ENCODE assay signal across 1 cellular context in the genomic region with DNA sequence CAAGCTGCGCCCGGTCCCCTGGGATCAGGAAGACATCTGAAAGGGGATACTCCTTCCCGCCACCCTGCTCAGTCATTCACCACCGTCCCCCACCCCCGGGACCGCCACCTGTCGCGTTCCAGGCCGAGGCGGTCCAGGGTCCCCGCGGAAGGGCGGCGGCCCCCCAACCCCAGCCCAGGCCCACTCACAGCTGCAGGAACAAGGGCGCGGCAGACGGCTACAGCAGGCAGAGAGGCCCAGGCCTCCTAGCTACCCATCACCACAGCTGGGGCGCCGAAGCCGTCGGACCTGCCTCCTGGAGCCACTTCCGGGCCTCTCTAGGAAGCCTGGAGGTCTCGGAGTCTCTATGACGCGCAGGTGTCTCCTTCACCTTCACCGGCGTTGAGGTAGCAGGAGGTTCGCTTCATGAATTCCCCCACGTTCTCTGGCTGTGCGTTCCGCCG.
TF ChIP-seq lines count a peak whose summit lies in the region.

A gene with protein sequence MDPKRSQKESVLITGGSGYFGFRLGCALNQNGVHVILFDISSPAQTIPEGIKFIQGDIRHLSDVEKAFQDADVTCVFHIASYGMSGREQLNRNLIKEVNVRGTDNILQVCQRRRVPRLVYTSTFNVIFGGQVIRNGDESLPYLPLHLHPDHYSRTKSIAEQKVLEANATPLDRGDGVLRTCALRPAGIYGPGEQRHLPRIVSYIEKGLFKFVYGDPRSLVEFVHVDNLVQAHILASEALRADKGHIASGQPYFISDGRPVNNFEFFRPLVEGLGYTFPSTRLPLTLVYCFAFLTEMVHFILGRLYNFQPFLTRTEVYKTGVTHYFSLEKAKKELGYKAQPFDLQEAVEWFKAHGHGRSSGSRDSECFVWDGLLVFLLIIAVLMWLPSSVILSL (minus strand): TSS at position 272 of the 443 bp plus-strand sequence. CDS start 10,612 bp downstream, outside the sequence.

TF ChIP-seq in K562, 482 proteins besides CTCF, POLR2A, EP300 and RAD21 (continued from another document):
- TF ChIP-seq, protein P1, sequence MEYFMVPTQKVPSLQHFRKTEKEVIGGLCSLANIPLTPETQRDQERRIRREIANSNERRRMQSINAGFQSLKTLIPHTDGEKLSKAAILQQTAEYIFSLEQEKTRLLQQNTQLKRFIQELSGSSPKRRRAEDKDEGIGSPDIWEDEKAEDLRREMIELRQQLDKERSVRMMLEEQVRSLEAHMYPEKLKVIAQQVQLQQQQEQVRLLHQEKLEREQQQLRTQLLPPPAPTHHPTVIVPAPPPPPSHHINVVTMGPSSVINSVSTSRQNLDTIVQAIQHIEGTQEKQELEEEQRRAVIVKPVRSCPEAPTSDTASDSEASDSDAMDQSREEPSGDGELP (CRISPR knock-in tag; IDR thresholded peaks at IDR 0.05; ENCODE audit: borderline replicate concordance): peak; percentile 66; the same call in 1 of the 2 replicates
- peak; percentile 84 for TF ChIP-seq ELF1 (tag; IDR thresholded peaks at IDR 0.05)
